17 cellular contexts compared by ENCODE assay signal in genomic region chr6:160085226-160085625, GRCh38. TPM values are rescaled to one million over a fixed set of nuclear protein-coding genes. Genes with fewer than 3 reads are reported as not detected.
DNase-seq lines count a peak whose midpoint lies in the region; ATAC-seq lines count a peak whose summit lies in the region.
"Had no signal": no experiment of that assay in that cellular context is flagged by ENCODE, and none has a peak within 500 bp of the region (broad histone marks: within the 10 kb centered on the region; RNA-seq: fewer than 3 reads in every experiment).

No MANE protein-coding gene starts in this region.

- intact Hi-C loops in activated CD4-positive, alpha-beta memory T cell treated with anti-CD3 and anti-CD28 coated beads for 36 hours (cut with micrococcal nuclease) = no loop called here

- H3K36me3 ChIP-seq in CD4-positive, CD25-positive, alpha-beta regulatory T cell (ENCODE audit: control insufficient read depth, insufficient read depth, low read length) = peaks cover 93% of the 10 kb centered on the region
- peaks cover 55 to 74% of the 10 kb centered on the region in 2 donors for H3K36me3 ChIP-seq in mucosa of rectum (ENCODE audit: control insufficient read depth in 2 of 2, insufficient read depth in 2 of 2, low read length in 2 of 2)

- peaks cover 86% of the 10 kb centered on the region for H3K36me3 Mint-ChIP-seq in activated CD4-positive, alpha-beta memory T cell treated with anti-CD3 and anti-CD28 coated beads, Interleukin-2, amount 10 ng/mL, durations not matched to agents 7 days and 5 days (ENCODE audit: low read depth)
- peaks cover 66% of the 10 kb centered on the region for H3K36me3 Mint-ChIP-seq in activated CD4-positive, alpha-beta memory T cell treated with anti-CD3 and anti-CD28 coated beads for 36 hours
- H3K36me3 Mint-ChIP-seq in CD4-positive, CD25-positive, alpha-beta regulatory T cell = peaks cover 77% of the 10 kb centered on the region
- H3K36me3 Mint-ChIP-seq in central memory CD8-positive, alpha-beta T cell (ENCODE audit: insufficient read depth) = peaks cover 72% of the 10 kb centered on the region

- no peak for ATAC-seq in CD4-positive, CD25-positive, alpha-beta regulatory T cell (ENCODE audit: low read depth in 2 of 2)
- ATAC-seq in central memory CD8-positive, alpha-beta T cell (replicated peaks; ENCODE audit: extremely low read depth, poor library complexity, severe bottlenecking) = no peak
- ATAC-seq in HG03045 (IDR thresholded peaks at IDR 0.05; ENCODE audit: unreplicated experiment) = no peak
- ATAC-seq: GM12878 had no signal

- no peak overlapping the region for H3K4me3 ChIP-seq in CD4-positive, CD25-positive, alpha-beta regulatory T cell (ENCODE audit: low read depth, low read length)
- H3K4me3 ChIP-seq in mucosa of rectum (ENCODE audit: low read length in 2 of 2) = no peak overlapping the region
- H3K4me3 ChIP-seq: GM12878, PC-9 had no signal

- peak overlapping the region; percentile 34 for H3K27ac Mint-ChIP-seq in activated CD4-positive, alpha-beta memory T cell treated with anti-CD3 and anti-CD28 coated beads, Interleukin-2, amount 10 ng/mL, durations not matched to agents 7 days and 5 days
- no peak overlapping the region for H3K27ac Mint-ChIP-seq in activated CD4-positive, alpha-beta memory T cell treated with anti-CD3 and anti-CD28 coated beads for 36 hours
- peak overlapping the region in 2 of 3 donors; percentile 36 to 77 for H3K27ac Mint-ChIP-seq in CD4-positive, CD25-positive, alpha-beta regulatory T cell
- no peak overlapping the region for H3K27ac Mint-ChIP-seq in central memory CD8-positive, alpha-beta T cell (ENCODE audit: low read depth)

- no peaks in the 10 kb centered on the region for H3K9me3 Mint-ChIP-seq in activated CD4-positive, alpha-beta memory T cell treated with anti-CD3 and anti-CD28 coated beads, Interleukin-2, amount 10 ng/mL, durations not matched to agents 7 days and 5 days
- H3K9me3 Mint-ChIP-seq in activated CD4-positive, alpha-beta memory T cell treated with anti-CD3 and anti-CD28 coated beads for 36 hours = no peaks in the 10 kb centered on the region
- H3K9me3 Mint-ChIP-seq in CD4-positive, CD25-positive, alpha-beta regulatory T cell = no peaks in the 10 kb centered on the region
- H3K9me3 Mint-ChIP-seq in central memory CD8-positive, alpha-beta T cell = no peaks in the 10 kb centered on the region

- CTCF ChIA-PET in activated CD4-positive, alpha-beta memory T cell treated with anti-CD3 and anti-CD28 coated beads, Interleukin-2, amount 10 ng/mL, durations not matched to agents 7 days and 5 days (lab: Charles Lee) = no interaction called here
- CTCF ChIA-PET in activated CD4-positive, alpha-beta memory T cell treated with anti-CD3 and anti-CD28 coated beads for 36 hours (lab: Charles Lee) = no interaction called here

- no peaks in the 10 kb centered on the region for H3K27me3 ChIP-seq in CD4-positive, CD25-positive, alpha-beta regulatory T cell (ENCODE audit: control insufficient read depth, insufficient read depth, low read length)
- H3K27me3 ChIP-seq in mucosa of rectum (ENCODE audit: control insufficient read depth in 2 of 2, insufficient read depth in 2 of 2, low read length in 2 of 2) = no peaks in the 10 kb centered on the region

- no peaks in the 10 kb centered on the region for H3K9me3 ChIP-seq in CD4-positive, CD25-positive, alpha-beta regulatory T cell (ENCODE audit: control insufficient read depth in 2 of 2, low read length in 2 of 2)
- no peaks in the 10 kb centered on the region for H3K9me3 ChIP-seq in mucosa of rectum (ENCODE audit: control insufficient read depth in 2 of 2, low read length in 2 of 2)

- H3K27ac ChIP-seq in CD4-positive, CD25-positive, alpha-beta regulatory T cell (ENCODE audit: insufficient read depth, low read length, poor library complexity, severe bottlenecking) = no peak overlapping the region
- H3K27ac ChIP-seq in mucosa of rectum (ENCODE audit: low read depth in 2 of 2, low read length in 2 of 2) (peak overlapping the region; percentile 39 to 70), caudate nucleus (ENCODE audit: low read depth, low read length) (no peak overlapping the region)
- H3K27ac ChIP-seq: PC-9 had no signal

- H3K9ac ChIP-seq in mucosa of rectum (ENCODE audit: low read depth in 1 of 2, low read length in 2 of 2) = peak overlapping the region in 1 of 2 donors; percentile 18

- no peaks in the 10 kb centered on the region for H3K27me3 Mint-ChIP-seq in activated CD4-positive, alpha-beta memory T cell treated with anti-CD3 and anti-CD28 coated beads, Interleukin-2, amount 10 ng/mL, durations not matched to agents 7 days and 5 days
- H3K27me3 Mint-ChIP-seq in activated CD4-positive, alpha-beta memory T cell treated with anti-CD3 and anti-CD28 coated beads for 36 hours = no peaks in the 10 kb centered on the region
- H3K27me3 Mint-ChIP-seq in CD4-positive, CD25-positive, alpha-beta regulatory T cell = no peaks in the 10 kb centered on the region
- H3K27me3 Mint-ChIP-seq in central memory CD8-positive, alpha-beta T cell = no peaks in the 10 kb centered on the region

- no peaks in the 10 kb centered on the region for H3K4me1 ChIP-seq in CD4-positive, CD25-positive, alpha-beta regulatory T cell (ENCODE audit: control insufficient read depth, insufficient read depth, low read length, poor library complexity, severe bottlenecking)
- peaks cover 0 to 20% of the 10 kb centered on the region in 2 donors for H3K4me1 ChIP-seq in mucosa of rectum (ENCODE audit: control insufficient read depth in 2 of 2, insufficient read depth in 2 of 2, low read length in 2 of 2)

- peaks cover 17% of the 10 kb centered on the region for H3K4me1 Mint-ChIP-seq in activated CD4-positive, alpha-beta memory T cell treated with anti-CD3 and anti-CD28 coated beads, Interleukin-2, amount 10 ng/mL, durations not matched to agents 7 days and 5 days
- H3K4me1 Mint-ChIP-seq in activated CD4-positive, alpha-beta memory T cell treated with anti-CD3 and anti-CD28 coated beads for 36 hours (ENCODE audit: low read depth) = peaks cover 2% of the 10 kb centered on the region
- peaks cover 0 to 2% (median 0%) of the 10 kb centered on the region in 4 donors for H3K4me1 Mint-ChIP-seq in CD4-positive, CD25-positive, alpha-beta regulatory T cell
- peaks cover 10% of the 10 kb centered on the region for H3K4me1 Mint-ChIP-seq in central memory CD8-positive, alpha-beta T cell
- H3K4me1 Mint-ChIP-seq: CD14-positive monocyte had no signal

- no peak overlapping the region for H3K4me3 Mint-ChIP-seq in activated CD4-positive, alpha-beta memory T cell treated with anti-CD3 and anti-CD28 coated beads, Interleukin-2, amount 10 ng/mL, durations not matched to agents 7 days and 5 days
- H3K4me3 Mint-ChIP-seq in activated CD4-positive, alpha-beta memory T cell treated with anti-CD3 and anti-CD28 coated beads for 36 hours = no peak overlapping the region
- no peak overlapping the region for H3K4me3 Mint-ChIP-seq in CD4-positive, CD25-positive, alpha-beta regulatory T cell
- H3K4me3 Mint-ChIP-seq in central memory CD8-positive, alpha-beta T cell = peak overlapping the region; percentile 2
- H3K4me3 Mint-ChIP-seq: CD14-positive monocyte had no signal

- no peak for DNase-seq in activated CD4-positive, alpha-beta memory T cell treated with anti-CD3 and anti-CD28 coated beads, Interleukin-2, amount 10 ng/mL, durations not matched to agents 7 days and 5 days
- DNase-seq in activated CD4-positive, alpha-beta memory T cell treated with anti-CD3 and anti-CD28 coated beads for 36 hours = no peak
- DNase-seq in CD4-positive, CD25-positive, alpha-beta regulatory T cell = no peak
- no peak for DNase-seq in central memory CD8-positive, alpha-beta T cell (ENCODE audit: low spot score in 2 of 2)
- DNase-seq in HPDE6-E6E7 (ENCODE audit: extremely low spot score) = no peak
- no peak for DNase-seq in caudate nucleus (lab: John Stamatoyannopoulos, UW)
- DNase-seq: H7, Karpas-422, NCI-H1105 treated with DMSO at 0.1 percent for 48 hours, NCI-H187, NCI-H446 treated with DMSO at 0.1 percent for 48 hours, NCI-H748 treated with DMSO at 0.1 percent for 48 hours, PC-9 had no signal

- POLR2A ChIA-PET in activated CD4-positive, alpha-beta memory T cell treated with anti-CD3 and anti-CD28 coated beads, Interleukin-2, amount 10 ng/mL, durations not matched to agents 7 days and 5 days (lab: Charles Lee) = no interaction called here
- POLR2A ChIA-PET in activated CD4-positive, alpha-beta memory T cell treated with anti-CD3 and anti-CD28 coated beads for 36 hours (lab: Charles Lee) = no interaction called here

RNA-seq across cellular contexts. Expression of gene SLC22A1, which starts 36.4 kb away (rescaled TPM):
- 1 to 10 TPM in 1 of 2 experiments, under 1 TPM in 1; 0.81 to 1.3 TPM for total RNA-seq in activated CD4-positive, alpha-beta memory T cell treated with anti-CD3 and anti-CD28 coated beads, Interleukin-2, amount 10 ng/mL, durations not matched to agents 7 days and 5 days
- total RNA-seq in activated CD4-positive, alpha-beta memory T cell treated with anti-CD3 and anti-CD28 coated beads for 36 hours = under 1 TPM; 0.14 to 0.99 TPM
- total RNA-seq in CD4-positive, CD25-positive, alpha-beta regulatory T cell = 2.5 TPM
- polyA plus RNA-seq in CD4-positive, CD25-positive, alpha-beta regulatory T cell = not detected
- total RNA-seq: PC-9 had no signal

Comparison
In these comparisons a context has a peak if more than half of its experiments do, and no peak if none do; other contexts are left out.
1. H3K27ac Mint-ChIP-seq: peak in activated CD4-positive, alpha-beta memory T cell treated with anti-CD3 and anti-CD28 coated beads, Interleukin-2, amount 10 ng/mL, durations not matched to agents 7 days and 5 days (single experiment) and CD4-positive, CD25-positive, alpha-beta regulatory T cell (2 of 3); none in activated CD4-positive, alpha-beta memory T cell treated with anti-CD3 and anti-CD28 coated beads for 36 hours (single experiment) and central memory CD8-positive, alpha-beta T cell (single experiment).
2. H3K27ac ChIP-seq: peak in mucosa of rectum (2 of 2); none in CD4-positive, CD25-positive, alpha-beta regulatory T cell (single experiment) and caudate nucleus (single experiment).